Comparison of ENCODE assay signal across 23 cellular contexts in genomic region chr11:28139848-28140415, GRCh38.
"Had no signal": no experiment of that assay in that cellular context is flagged by ENCODE, and none has a peak within 500 bp of the region (broad histone marks: within the 10 kb centered on the region; RNA-seq: fewer than 3 reads in every experiment).

No MANE protein-coding gene starts in this region.

- H3K27ac Mint-ChIP-seq: activated CD8-positive, alpha-beta T cell treated with anti-CD3 and anti-CD28 coated beads, Interleukin-2, amount 10 ng/mL, durations not matched to agents 7 days and 5 days; activated naive CD8-positive, alpha-beta T cell treated with anti-CD3 and anti-CD28 coated beads, Interleukin-2, amount 50 U/mL, for 24 hours; activated T-helper 1 cell treated with anti-CD3 and anti-CD28 coated beads, Interleukin-12 subunit alpha, Interleukin-12 subunit beta, Interleukin-2, Interleukin-4 antibody, amounts not matched to agents 30 ng/mL and 10 ng/mL and 1 ng/mL, durations not matched to agents 14 hours and 24 hours and 36 hours; naive B cell; stimulated activated naive B cell treated with anti-CD40 and anti-IgM and Interleukin-4, amounts not matched to agents 10 μg/mL and 1 μg/mL and 100 μg/mL, for 72 hours; type B pancreatic cell had no signal

- DNase-seq: activated CD4-positive, alpha-beta T cell treated with anti-CD3 and anti-CD28 coated beads for 1 hour; activated CD4-positive, alpha-beta T cell treated with anti-CD3 and anti-CD28 coated beads, Interleukin-2, amount 50 U/mL, for 1 hour; activated CD8-positive, alpha-beta T cell treated with anti-CD3 and anti-CD28 coated beads, Interleukin-2, amount 10 ng/mL, durations not matched to agents 7 days and 5 days; activated gamma-delta T cell; activated naive CD4-positive, alpha-beta T cell treated with anti-CD3 and anti-CD28 coated beads, Interleukin-2, amount 50 U/mL, for 16 hours; activated naive CD8-positive, alpha-beta T cell treated with anti-CD3 and anti-CD28 coated beads, Interleukin-2, amount 50 U/mL, for 24 hours; caudate nucleus; effector CD8-positive, alpha-beta T cell; head of caudate nucleus; hypothalamus; left colon; naive B cell; occipital lobe; small intestine; stimulated activated CD8-positive, alpha-beta memory T cell treated with anti-CD3 and anti-CD28 coated beads, Interleukin-4, amount 100 ng/mL, for 48 hours; stimulated activated naive B cell treated with anti-CD40 and anti-IgM and Interleukin-4, amounts not matched to agents 10 μg/mL and 1 μg/mL and 100 μg/mL, for 72 hours; testis; WERI-Rb-1 had no signal

- H3K4me3 Mint-ChIP-seq: activated CD8-positive, alpha-beta T cell treated with anti-CD3 and anti-CD28 coated beads, Interleukin-2, amount 10 ng/mL, durations not matched to agents 7 days and 5 days; activated naive CD8-positive, alpha-beta T cell treated with anti-CD3 and anti-CD28 coated beads, Interleukin-2, amount 50 U/mL, for 24 hours; activated T-helper 1 cell treated with anti-CD3 and anti-CD28 coated beads, Interleukin-12 subunit alpha, Interleukin-12 subunit beta, Interleukin-2, Interleukin-4 antibody, amounts not matched to agents 30 ng/mL and 10 ng/mL and 1 ng/mL, durations not matched to agents 14 hours and 24 hours and 36 hours; brain; naive B cell; stimulated activated naive B cell treated with anti-CD40 and anti-IgM and Interleukin-4, amounts not matched to agents 10 μg/mL and 1 μg/mL and 100 μg/mL, for 72 hours; type B pancreatic cell had no signal

- H3K27me3 Mint-ChIP-seq: activated naive CD8-positive, alpha-beta T cell treated with anti-CD3 and anti-CD28 coated beads, Interleukin-2, amount 50 U/mL, for 24 hours; brain; naive B cell; stimulated activated naive B cell treated with anti-CD40 and anti-IgM and Interleukin-4, amounts not matched to agents 10 μg/mL and 1 μg/mL and 100 μg/mL, for 72 hours; type B pancreatic cell had no signal

- H3K27ac ChIP-seq: gastroesophageal sphincter, testis, WERI-Rb-1 had no signal

- H3K27me3 ChIP-seq: gastroesophageal sphincter, testis had no signal

- H3K4me1 ChIP-seq: gastroesophageal sphincter, testis had no signal

- H3K9me3 ChIP-seq: testis had no signal

- H3K36me3 ChIP-seq: WERI-Rb-1 had no signal

- ATAC-seq: activated CD8-positive, alpha-beta T cell treated with anti-CD3 and anti-CD28 coated beads, Interleukin-2, amount 10 ng/mL, durations not matched to agents 7 days and 5 days; activated naive CD8-positive, alpha-beta T cell treated with anti-CD3 and anti-CD28 coated beads, Interleukin-2, amount 50 U/mL, for 24 hours; gastroesophageal sphincter; left colon; sciatic nerve; stimulated activated naive B cell treated with anti-CD40 and anti-IgM and Interleukin-4, amounts not matched to agents 10 μg/mL and 1 μg/mL and 100 μg/mL, for 72 hours had no signal

- H3K4me3 ChIP-seq: gastroesophageal sphincter, testis had no signal
